Comparison of ENCODE assay signal across 1 cellular context in genomic region chr1:47323475-47324105, GRCh38.
TF ChIP-seq lines count a peak whose summit lies in the region.

No MANE protein-coding gene starts in this region.

TF ChIP-seq in H1, 55 proteins besides CTCF, POLR2A, EP300 and RAD21 (continued from another document):
- TF ChIP-seq ATF2 (IDR thresholded peaks at IDR 0.05; ENCODE audit: low read length) (no peak), CREB1 (IDR thresholded peaks at IDR 0.05) (no peak), TAF7 (optimal IDR thresholded peaks at IDR 0.05; ENCODE audit: borderline replicate concordance, low read depth, low read length) (no peak), CTBP2 (IDR thresholded peaks at IDR 0.05; ENCODE audit: borderline replicate concordance, insufficient read depth, insufficient read length, low read length) (no peak)
